17 cellular contexts compared by ENCODE assay signal in genomic region chr10:123027861-123028260, GRCh38. TPM values are rescaled to one million over a fixed set of nuclear protein-coding genes. Genes with fewer than 3 reads are reported as not detected.
DNase-seq lines count a peak whose midpoint lies in the region; ATAC-seq and TF ChIP-seq lines count a peak whose summit lies in the region.
"Had no signal": no experiment of that assay in that cellular context is flagged by ENCODE, and none has a peak within 500 bp of the region (broad histone marks: within the 10 kb centered on the region; RNA-seq: fewer than 3 reads in every experiment).

No MANE protein-coding gene starts in this region.

- peak; percentile 31 for ATAC-seq in foreskin keratinocyte
- ATAC-seq in T-helper 17 cell, result no peak
- ATAC-seq: Right ventricle myocardium inferior had no signal

- peaks cover 9% of the 10 kb centered on the region for H3K4me1 Mint-ChIP-seq in T-helper 17 cell

- no peaks in the 10 kb centered on the region for H3K9me3 ChIP-seq in right atrium auricular region
- no peaks in the 10 kb centered on the region for H3K9me3 ChIP-seq in T-helper 17 cell (ENCODE audit: control insufficient read depth, low read length, poor library complexity, severe bottlenecking)
- H3K9me3 ChIP-seq: HAP-1 had no signal

- no peak overlapping the region for H3K4me3 Mint-ChIP-seq in T-helper 17 cell

- no peaks in the 10 kb centered on the region for H3K27me3 Mint-ChIP-seq in T-helper 17 cell

- peaks cover 2% of the 10 kb centered on the region for H3K36me3 Mint-ChIP-seq in T-helper 17 cell (ENCODE audit: low read depth)

- H3K4me1 ChIP-seq in foreskin keratinocyte, result no peaks in the 10 kb centered on the region
- no peaks in the 10 kb centered on the region for H3K4me1 ChIP-seq in right atrium auricular region

- no peaks in the 10 kb centered on the region for H3K36me3 ChIP-seq in right atrium auricular region
- H3K36me3 ChIP-seq: HAP-1 had no signal

- DNase-seq in NCI-H82 (lab: John Stamatoyannopoulos, UW) (peak; percentile 27), NCI-H82 treated with DMSO at 0.1 percent for 48 hours (lab: John Stamatoyannopoulos, UW; ENCODE audit: unreplicated experiment) (no peak), amniotic epithelial cell (ENCODE audit: low read depth) (peak; percentile 14), foreskin keratinocyte (peak in 1 of 2 donors; percentile 28), right atrium auricular region (ENCODE audit: low spot score) (no peak), NCI-H2227 (lab: John Stamatoyannopoulos, UW; ENCODE audit: unreplicated experiment) (no peak), C1 segment of cervical spinal cord (lab: John Stamatoyannopoulos, UW) (no peak), T-helper 17 cell (no peak)
- DNase-seq: 8988T, DMS153, NCI-H1436 treated with DMSO at 0.1 percent for 48 hours, NCI-H2081 treated with DMSO at 0.1 percent for 48 hours, NCI-H446, PC-9 had no signal

- TF ChIP-seq CTCF in foreskin keratinocyte (conservative IDR thresholded peaks at IDR 0.05) (no peak), right atrium auricular region (IDR thresholded peaks at IDR 0.05) (no peak)

- no peak overlapping the region for H3K27ac Mint-ChIP-seq in T-helper 17 cell

- H3K4me3 ChIP-seq in right atrium auricular region, result no peak overlapping the region
- H3K4me3 ChIP-seq: HAP-1, PC-9 had no signal

- H3K27ac ChIP-seq in foreskin keratinocyte, result no peak overlapping the region
- H3K27ac ChIP-seq in right atrium auricular region, result no peak overlapping the region
- H3K27ac ChIP-seq: C4-2B, PC-9 had no signal

- H3K27me3 ChIP-seq in foreskin keratinocyte, result no peaks in the 10 kb centered on the region
- H3K27me3 ChIP-seq in right atrium auricular region, result no peaks in the 10 kb centered on the region

RNA-seq across cellular contexts. Expression of gene ACADSB, which starts 19.1 kb away (rescaled TPM):
- total RNA-seq in foreskin keratinocyte (3.4 and 4.8 TPM in 2 replicates), right atrium auricular region (10 to 100 TPM; 17.7 to 41.1 TPM), T-helper 17 cell (10 to 100 TPM; 19.8 to 24.0 TPM)
- polyA plus RNA-seq in foreskin keratinocyte, result 1.5 and 2.3 TPM in 2 replicates

RNA-seq across cellular contexts. Expression of gene IKZF5, which starts 19.3 kb away (rescaled TPM):
- total RNA-seq in foreskin keratinocyte (5.9 and 6.3 TPM in 2 replicates), right atrium auricular region (1 to 10 TPM; 5.0 to 7.9 TPM), T-helper 17 cell (10 to 100 TPM; 35.7 to 56.1 TPM)
- 2.5 and 2.9 TPM in 2 replicates for polyA plus RNA-seq in foreskin keratinocyte

RNA-seq across cellular contexts. Expression of gene PSTK, which starts 47.7 kb away (rescaled TPM):
- total RNA-seq in foreskin keratinocyte (3.8 and 4.5 TPM in 2 replicates), right atrium auricular region (1 to 10 TPM; 3.0 to 5.9 TPM), T-helper 17 cell (10 to 100 TPM; 10.3 to 10.5 TPM)
- polyA plus RNA-seq in foreskin keratinocyte, result 4.0 and 4.3 TPM in 2 replicates

Comparison
In these comparisons a context has a peak if more than half of its experiments do, and no peak if none do; other contexts are left out.
1. DNase-seq: peak in NCI-H82 (single experiment) and amniotic epithelial cell (single experiment); none in NCI-H82 treated with DMSO at 0.1 percent for 48 hours (single experiment), right atrium auricular region (single experiment), NCI-H2227 (single experiment), C1 segment of cervical spinal cord (0 of 14) and T-helper 17 cell (0 of 3).